Comparison of ENCODE assay signal across 1 cellular context in genomic region chr7:105860793-105861192, GRCh38.
TF ChIP-seq lines count a peak whose summit lies in the region.

No MANE protein-coding gene starts in this region.

TF ChIP-seq in K562, 482 proteins besides CTCF, POLR2A, EP300 and RAD21:
- TF ChIP-seq HDGF (IDR thresholded peaks at IDR 0.05) (no peak), CBX2 (IDR thresholded peaks at IDR 0.05; ENCODE audit: insufficient read depth, low read length, poor library complexity, severe bottlenecking) (no peak), ZNF347 (CRISPR knock-in tag; IDR thresholded peaks at IDR 0.05; ENCODE audit: low read depth) (no peak), HMBOX1 (IDR thresholded peaks at IDR 0.05) (no peak), ZNF263 (CRISPR knock-in tag; IDR thresholded peaks at IDR 0.05; ENCODE audit: borderline replicate concordance) (no peak), ZNF3 (CRISPR knock-in tag; IDR thresholded peaks at IDR 0.05) (no peak), GABPB2 (CRISPR knock-in tag; conservative IDR thresholded peaks at IDR 0.05) (no peak), NFIC (IDR thresholded peaks at IDR 0.05) (no peak), ZNF785 (CRISPR knock-in tag; IDR thresholded peaks at IDR 0.05) (no peak), ZBTB9 (CRISPR knock-in tag; IDR thresholded peaks at IDR 0.05) (no peak), ZC3H8 (IDR thresholded peaks at IDR 0.05) (no peak), ZNF23 (CRISPR knock-in tag; IDR thresholded peaks at IDR 0.05) (no peak), PCBP1 (IDR thresholded peaks at IDR 0.05; ENCODE audit: low read depth, low read length, poor library complexity, severe bottlenecking) (no peak), CCAR2 (IDR thresholded peaks at IDR 0.05; ENCODE audit: low read depth, low read length) (no peak), ZSCAN32 (CRISPR knock-in tag; IDR thresholded peaks at IDR 0.05) (no peak), KAT8 (IDR thresholded peaks at IDR 0.05; ENCODE audit: low read depth) (no peak)
